ENCODE assay signal across 28 cellular contexts in genomic region chr7:44285561-44285960, GRCh38. TPM values are rescaled to one million over a fixed set of nuclear protein-coding genes. Genes with fewer than 3 reads are reported as not detected.
DNase-seq lines count a peak whose midpoint lies in the region; ATAC-seq, FAIRE-seq and TF ChIP-seq lines count a peak whose summit lies in the region.
"Had no signal": no experiment of that assay in that cellular context is flagged by ENCODE, and none has a peak within 500 bp of the region (broad histone marks: within the 10 kb centered on the region; RNA-seq: fewer than 3 reads in every experiment).

No MANE protein-coding gene starts in this region.

- H3K9me3 ChIP-seq in heart right ventricle (no peaks in the 10 kb centered on the region), upper lobe of right lung (no peaks in the 10 kb centered on the region)
- H3K9me3 ChIP-seq: adrenal gland, neutrophil had no signal

- no peak overlapping the region for H3K4me3 ChIP-seq in heart right ventricle
- no peak overlapping the region for H3K4me3 ChIP-seq in upper lobe of right lung
- H3K4me3 ChIP-seq: adrenal gland had no signal

- H3K36me3 Mint-ChIP-seq in chondrocyte (ENCODE audit: low read depth): no peaks in the 10 kb centered on the region

- peaks cover 9% of the 10 kb centered on the region for H3K27me3 Mint-ChIP-seq in chondrocyte (ENCODE audit: low read depth)
- H3K27me3 Mint-ChIP-seq: IgD-negative memory B cell had no signal

- TF ChIP-seq POLR2A in GM12892 (IDR thresholded peaks at IDR 0.05; ENCODE audit: low read depth, low read length): no peak

- H3K27ac ChIP-seq in heart right ventricle (peak overlapping the region in 3 of 10 donors; percentile 20 to 58 (median 52)), upper lobe of right lung (no peak overlapping the region)
- H3K27ac ChIP-seq: brain microvascular endothelial cell, neutrophil, RWPE1, VCaP had no signal

- no peaks in the 10 kb centered on the region for H3K9me3 Mint-ChIP-seq in chondrocyte (ENCODE audit: low read depth)
- H3K9me3 Mint-ChIP-seq: IgD-negative memory B cell; T-helper 2 cell treated with Interferon-gamma antibody and Interleukin-4, amounts not matched to agents 5 μg/mL and 100 μg/mL, for 36 hours had no signal

- no peak for ATAC-seq in Right ventricle myocardium inferior
- ATAC-seq in heart right ventricle: no peak
- ATAC-seq in upper lobe of right lung: no peak

- no peaks in the 10 kb centered on the region for H3K36me3 ChIP-seq in heart right ventricle
- no peaks in the 10 kb centered on the region for H3K36me3 ChIP-seq in upper lobe of right lung
- H3K36me3 ChIP-seq: adrenal gland, brain microvascular endothelial cell, neutrophil had no signal

- H3K4me1 ChIP-seq in heart right ventricle: peaks cover 6 to 84% (median 40%) of the 10 kb centered on the region in 9 donors
- no peaks in the 10 kb centered on the region for H3K4me1 ChIP-seq in upper lobe of right lung

- H3K4me3 Mint-ChIP-seq in chondrocyte (ENCODE audit: unreplicated experiment): no peak overlapping the region
- H3K4me3 Mint-ChIP-seq: IgD-negative memory B cell; T-helper 2 cell treated with Interferon-gamma antibody and Interleukin-4, amounts not matched to agents 5 μg/mL and 100 μg/mL, for 36 hours had no signal

- intact Hi-C loops in Right ventricle myocardium inferior (cut with DNase I) (no loop called here), heart right ventricle (cut with DNase I) (no loop called here), upper lobe of right lung (cut with DNase I) (no loop called here)

- DNase-seq in Right ventricle myocardium inferior (ENCODE audit: missing footprints): peak; percentile 57
- no peak for DNase-seq in heart right ventricle
- DNase-seq in chondrocyte (ENCODE audit: low spot score): peak; percentile 19
- DNase-seq in left kidney (ENCODE audit: low read depth, low spot score): peak; percentile 35
- peak; percentile 18 for DNase-seq in upper lobe of right lung
- no peak for DNase-seq in NCI-H2227 (lab: John Stamatoyannopoulos, UW; ENCODE audit: unreplicated experiment)
- no peak for DNase-seq in GM12892 (ENCODE audit: insufficient read length)
- DNase-seq in DMS79 treated with DMSO at 0.1 percent for 48 hours (lab: John Stamatoyannopoulos, UW): no peak
- DNase-seq: activated CD4-positive, alpha-beta T cell treated with anti-CD3 and anti-CD28 coated beads, Interleukin-2, amount 50 U/mL, for 1 hour; activated CD8-positive, alpha-beta memory T cell treated with anti-CD3 and anti-CD28 coated beads, Interleukin-2, amount 50 U/mL, for 4 hours; brain microvascular endothelial cell; mesenchymal stem cell; NCI-H1105; NCI-H2029 treated with DMSO at 0.1 percent for 48 hours; NCI-H345; NCI-H774; stimulated activated naive CD4-positive, alpha-beta T cell had no signal

- no peaks in the 10 kb centered on the region for H3K4me1 Mint-ChIP-seq in chondrocyte (ENCODE audit: low read depth)

- 90 to 94% methylated on average over 24 of the region's 24 CpGs for WGBS in heart right ventricle, 2 donors

- H3K27me3 ChIP-seq in heart right ventricle: no peaks in the 10 kb centered on the region
- no peaks in the 10 kb centered on the region for H3K27me3 ChIP-seq in upper lobe of right lung
- H3K27me3 ChIP-seq: adrenal gland, brain microvascular endothelial cell, neutrophil had no signal

- no peak overlapping the region for H3K27ac Mint-ChIP-seq in chondrocyte (ENCODE audit: unreplicated experiment)
- H3K27ac Mint-ChIP-seq: IgD-negative memory B cell; T-helper 2 cell treated with Interferon-gamma antibody and Interleukin-4, amounts not matched to agents 5 μg/mL and 100 μg/mL, for 36 hours had no signal

- FAIRE-seq in GM12892 (lab: Jason Lieb, UNC): no peak
- FAIRE-seq: colon, D721Med, endometrium, GM19239 had no signal

- TF ChIP-seq CTCF in heart right ventricle (IDR thresholded peaks at IDR 0.05) (no peak), chondrocyte (IDR thresholded peaks at IDR 0.05) (no peak), upper lobe of right lung (IDR thresholded peaks at IDR 0.05) (no peak)

RNA-seq across cellular contexts. Expression of gene CAMK2B, which starts 39.8 kb away (rescaled TPM):
- total RNA-seq in Right ventricle myocardium inferior: 95.4 TPM
- 100 to 1,000 TPM in 6 of 10 donors, 10 to 100 TPM in 4; 70.6 to 152 (median 126) TPM for total RNA-seq in heart right ventricle
- polyA plus RNA-seq in heart right ventricle: 100 to 1,000 TPM in 1 of 2 donors, 10 to 100 TPM in 1; 30.8 to 107 TPM
- 0.27 to 0.82 TPM (median 0.48 TPM) in 3 replicates for total RNA-seq in chondrocyte
- 0.17 TPM for total RNA-seq in upper lobe of right lung
- 0.38 TPM for polyA plus RNA-seq in GM12892 (2012; ENCODE audit: missing spikeins)
- polyA plus RNA-seq: AG04450, IgD-negative memory B cell had no signal

Comparison
In these comparisons a context has a peak if more than half of its experiments do, and no peak if none do; other contexts are left out.
1. DNase-seq: peak in Right ventricle myocardium inferior (single experiment), chondrocyte (single experiment), left kidney (single experiment) and upper lobe of right lung (single experiment); none in heart right ventricle (0 of 2), NCI-H2227 (single experiment), GM12892 (single experiment) and DMS79 treated with DMSO at 0.1 percent for 48 hours (single experiment).
2. RNA of gene CAMK2B, which starts 39.8 kb away (total RNA-seq): 70.6 to 152 TPM in heart right ventricle and 95.4 TPM in Right ventricle myocardium inferior (single experiment); 0.27 to 0.82 TPM in chondrocyte and 0.17 TPM in upper lobe of right lung (single experiment); every median in the first group is over 10 times any median in the second.